In genomic region chr6:131744432-131744831, GRCh38 we compare ENCODE assay signal across 1 cellular context.
TF ChIP-seq lines count a peak whose summit lies in the region.

No MANE protein-coding gene starts in this region.

TF ChIP-seq in GM23338, 12 proteins besides CTCF, POLR2A, EP300 and RAD21 (continued from another document):
- TF ChIP-seq REST (IDR thresholded peaks at IDR 0.05; ENCODE audit: unreplicated experiment), result no peak
